ENCODE assay signal across 1 cellular context in the genomic region with DNA sequence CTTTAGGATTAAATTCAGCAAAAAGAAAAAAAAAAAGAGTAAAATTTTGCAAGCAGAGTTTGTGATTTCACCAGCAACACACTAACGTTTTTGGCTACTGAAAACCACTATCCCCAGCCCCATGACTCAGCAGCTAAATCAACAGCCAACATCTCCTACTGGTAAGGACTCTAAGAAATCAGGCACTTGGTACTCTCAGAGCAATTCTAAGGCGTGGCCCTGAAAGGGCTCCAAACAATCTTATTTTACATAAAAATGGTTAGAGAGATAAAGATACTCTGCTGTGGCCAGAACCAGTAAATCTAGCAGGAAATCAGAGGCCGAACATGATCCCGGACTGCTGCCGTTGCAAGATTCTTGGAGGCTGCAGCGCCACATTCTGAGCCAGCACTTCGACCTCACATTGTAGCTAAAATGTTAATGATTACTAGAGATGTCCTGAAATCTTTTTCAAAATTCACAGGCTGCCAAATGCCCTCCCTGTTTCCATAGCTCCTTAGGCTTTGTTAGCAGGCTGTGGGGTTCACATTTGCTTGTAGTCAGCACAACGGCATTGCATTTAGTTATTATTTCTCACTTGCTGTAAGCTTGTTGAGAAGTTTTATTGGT.
A peak's percentile ranks its signal among the peaks of the same experiment; 100 is the strongest.
TF ChIP-seq lines count a peak whose summit lies in the region.

No MANE protein-coding gene starts in this region.

TF ChIP-seq in HepG2, 621 proteins besides CTCF, POLR2A, EP300 and RAD21 (continued from another document and continues in another):
- TF ChIP-seq, protein P1, sequence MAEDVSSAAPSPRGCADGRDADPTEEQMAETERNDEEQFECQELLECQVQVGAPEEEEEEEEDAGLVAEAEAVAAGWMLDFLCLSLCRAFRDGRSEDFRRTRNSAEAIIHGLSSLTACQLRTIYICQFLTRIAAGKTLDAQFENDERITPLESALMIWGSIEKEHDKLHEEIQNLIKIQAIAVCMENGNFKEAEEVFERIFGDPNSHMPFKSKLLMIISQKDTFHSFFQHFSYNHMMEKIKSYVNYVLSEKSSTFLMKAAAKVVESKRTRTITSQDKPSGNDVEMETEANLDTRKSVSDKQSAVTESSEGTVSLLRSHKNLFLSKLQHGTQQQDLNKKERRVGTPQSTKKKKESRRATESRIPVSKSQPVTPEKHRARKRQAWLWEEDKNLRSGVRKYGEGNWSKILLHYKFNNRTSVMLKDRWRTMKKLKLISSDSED (CRISPR knock-in tag; IDR thresholded peaks at IDR 0.05) = no peak
- TF ChIP-seq, protein P2, sequence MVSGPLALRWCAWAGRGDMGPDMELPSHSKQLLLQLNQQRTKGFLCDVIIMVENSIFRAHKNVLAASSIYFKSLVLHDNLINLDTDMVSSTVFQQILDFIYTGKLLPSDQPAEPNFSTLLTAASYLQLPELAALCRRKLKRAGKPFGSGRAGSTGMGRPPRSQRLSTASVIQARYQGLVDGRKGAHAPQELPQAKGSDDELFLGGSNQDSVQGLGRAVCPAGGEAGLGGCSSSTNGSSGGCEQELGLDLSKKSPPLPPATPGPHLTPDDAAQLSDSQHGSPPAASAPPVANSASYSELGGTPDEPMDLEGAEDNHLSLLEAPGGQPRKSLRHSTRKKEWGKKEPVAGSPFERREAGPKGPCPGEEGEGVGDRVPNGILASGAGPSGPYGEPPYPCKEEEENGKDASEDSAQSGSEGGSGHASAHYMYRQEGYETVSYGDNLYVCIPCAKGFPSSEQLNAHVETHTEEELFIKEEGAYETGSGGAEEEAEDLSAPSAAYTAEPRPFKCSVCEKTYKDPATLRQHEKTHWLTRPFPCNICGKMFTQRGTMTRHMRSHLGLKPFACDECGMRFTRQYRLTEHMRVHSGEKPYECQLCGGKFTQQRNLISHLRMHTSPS (CRISPR knock-in tag; IDR thresholded peaks at IDR 0.05; ENCODE audit: low read depth) = no peak
- peak; percentile 46; the same call in 1 of the 2 replicates for TF ChIP-seq GATAD2A (CRISPR knock-in tag; IDR thresholded peaks at IDR 0.05)
- TF ChIP-seq ZNF263 (CRISPR knock-in tag; IDR thresholded peaks at IDR 0.05) = no peak
- no peak for TF ChIP-seq ZNF446 (CRISPR knock-in tag; IDR thresholded peaks at IDR 0.05)
- no peak; the same call in 1 of the 2 replicates for TF ChIP-seq NR2C2 (CRISPR knock-in tag; IDR thresholded peaks at IDR 0.05; ENCODE audit: borderline replicate concordance)
- no peak for TF ChIP-seq ZNF781 (CRISPR knock-in tag; IDR thresholded peaks at IDR 0.05; ENCODE audit: borderline replicate concordance, not compliant biosample characterization)
- TF ChIP-seq SRY (CRISPR knock-in tag; IDR thresholded peaks at IDR 0.05) = no peak
- no peak for TF ChIP-seq RXRB (CRISPR knock-in tag; IDR thresholded peaks at IDR 0.05; ENCODE audit: borderline replicate concordance)
- TF ChIP-seq HDAC1 (CRISPR knock-in tag; IDR thresholded peaks at IDR 0.05) = peak; percentile 1; the same call in 1 of the 2 replicates
- no peak for TF ChIP-seq ZMYM3 (CRISPR knock-in tag; IDR thresholded peaks at IDR 0.05)
- TF ChIP-seq, protein P3, sequence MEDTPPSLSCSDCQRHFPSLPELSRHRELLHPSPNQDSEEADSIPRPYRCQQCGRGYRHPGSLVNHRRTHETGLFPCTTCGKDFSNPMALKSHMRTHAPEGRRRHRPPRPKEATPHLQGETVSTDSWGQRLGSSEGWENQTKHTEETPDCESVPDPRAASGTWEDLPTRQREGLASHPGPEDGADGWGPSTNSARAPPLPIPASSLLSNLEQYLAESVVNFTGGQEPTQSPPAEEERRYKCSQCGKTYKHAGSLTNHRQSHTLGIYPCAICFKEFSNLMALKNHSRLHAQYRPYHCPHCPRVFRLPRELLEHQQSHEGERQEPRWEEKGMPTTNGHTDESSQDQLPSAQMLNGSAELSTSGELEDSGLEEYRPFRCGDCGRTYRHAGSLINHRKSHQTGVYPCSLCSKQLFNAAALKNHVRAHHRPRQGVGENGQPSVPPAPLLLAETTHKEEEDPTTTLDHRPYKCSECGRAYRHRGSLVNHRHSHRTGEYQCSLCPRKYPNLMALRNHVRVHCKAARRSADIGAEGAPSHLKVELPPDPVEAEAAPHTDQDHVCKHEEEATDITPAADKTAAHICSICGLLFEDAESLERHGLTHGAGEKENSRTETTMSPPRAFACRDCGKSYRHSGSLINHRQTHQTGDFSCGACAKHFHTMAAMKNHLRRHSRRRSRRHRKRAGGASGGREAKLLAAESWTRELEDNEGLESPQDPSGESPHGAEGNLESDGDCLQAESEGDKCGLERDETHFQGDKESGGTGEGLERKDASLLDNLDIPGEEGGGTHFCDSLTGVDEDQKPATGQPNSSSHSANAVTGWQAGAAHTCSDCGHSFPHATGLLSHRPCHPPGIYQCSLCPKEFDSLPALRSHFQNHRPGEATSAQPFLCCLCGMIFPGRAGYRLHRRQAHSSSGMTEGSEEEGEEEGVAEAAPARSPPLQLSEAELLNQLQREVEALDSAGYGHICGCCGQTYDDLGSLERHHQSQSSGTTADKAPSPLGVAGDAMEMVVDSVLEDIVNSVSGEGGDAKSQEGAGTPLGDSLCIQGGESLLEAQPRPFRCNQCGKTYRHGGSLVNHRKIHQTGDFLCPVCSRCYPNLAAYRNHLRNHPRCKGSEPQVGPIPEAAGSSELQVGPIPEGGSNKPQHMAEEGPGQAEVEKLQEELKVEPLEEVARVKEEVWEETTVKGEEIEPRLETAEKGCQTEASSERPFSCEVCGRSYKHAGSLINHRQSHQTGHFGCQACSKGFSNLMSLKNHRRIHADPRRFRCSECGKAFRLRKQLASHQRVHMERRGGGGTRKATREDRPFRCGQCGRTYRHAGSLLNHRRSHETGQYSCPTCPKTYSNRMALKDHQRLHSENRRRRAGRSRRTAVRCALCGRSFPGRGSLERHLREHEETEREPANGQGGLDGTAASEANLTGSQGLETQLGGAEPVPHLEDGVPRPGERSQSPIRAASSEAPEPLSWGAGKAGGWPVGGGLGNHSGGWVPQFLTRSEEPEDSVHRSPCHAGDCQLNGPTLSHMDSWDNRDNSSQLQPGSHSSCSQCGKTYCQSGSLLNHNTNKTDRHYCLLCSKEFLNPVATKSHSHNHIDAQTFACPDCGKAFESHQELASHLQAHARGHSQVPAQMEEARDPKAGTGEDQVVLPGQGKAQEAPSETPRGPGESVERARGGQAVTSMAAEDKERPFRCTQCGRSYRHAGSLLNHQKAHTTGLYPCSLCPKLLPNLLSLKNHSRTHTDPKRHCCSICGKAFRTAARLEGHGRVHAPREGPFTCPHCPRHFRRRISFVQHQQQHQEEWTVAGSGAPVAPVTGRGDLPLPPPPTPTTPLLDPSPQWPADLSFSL (CRISPR knock-in tag; IDR thresholded peaks at IDR 0.05) = no peak
- TF ChIP-seq TRIM24 (CRISPR knock-in tag; IDR thresholded peaks at IDR 0.05) = no peak
- TF ChIP-seq, protein P4, sequence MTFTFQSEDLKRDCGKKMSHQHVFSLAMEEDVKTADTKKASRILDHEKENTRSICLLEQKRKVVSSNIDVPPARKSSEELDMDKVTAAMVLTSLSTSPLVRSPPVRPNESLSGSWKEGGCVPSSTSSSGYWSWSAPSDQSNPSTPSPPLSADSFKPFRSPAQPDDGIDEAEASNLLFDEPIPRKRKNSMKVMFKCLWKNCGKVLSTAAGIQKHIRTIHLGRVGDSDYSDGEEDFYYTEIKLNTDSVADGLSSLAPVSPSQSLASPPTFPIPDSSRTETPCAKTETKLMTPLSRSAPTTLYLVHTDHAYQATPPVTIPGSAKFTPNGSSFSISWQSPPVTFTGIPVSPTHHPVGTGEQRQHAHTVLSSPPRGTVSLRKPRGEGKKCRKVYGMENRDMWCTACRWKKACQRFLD (CRISPR knock-in tag; IDR thresholded peaks at IDR 0.05; ENCODE audit: borderline replicate concordance) = no peak
- no peak for TF ChIP-seq ZBTB8A (CRISPR knock-in tag; IDR thresholded peaks at IDR 0.05; ENCODE audit: borderline replicate concordance, low read depth)
- no peak for TF ChIP-seq ZBTB20 (CRISPR knock-in tag; IDR thresholded peaks at IDR 0.05; ENCODE audit: borderline replicate concordance, low read depth)
- TF ChIP-seq ZNF777 (CRISPR knock-in tag; IDR thresholded peaks at IDR 0.05) = no peak
- peak; percentile 57 for TF ChIP-seq KDM6A (CRISPR knock-in tag; IDR thresholded peaks at IDR 0.05; ENCODE audit: low read depth)
- no peak for TF ChIP-seq ZNF256 (CRISPR knock-in tag; conservative IDR thresholded peaks at IDR 0.05)
- TF ChIP-seq, protein P5, sequence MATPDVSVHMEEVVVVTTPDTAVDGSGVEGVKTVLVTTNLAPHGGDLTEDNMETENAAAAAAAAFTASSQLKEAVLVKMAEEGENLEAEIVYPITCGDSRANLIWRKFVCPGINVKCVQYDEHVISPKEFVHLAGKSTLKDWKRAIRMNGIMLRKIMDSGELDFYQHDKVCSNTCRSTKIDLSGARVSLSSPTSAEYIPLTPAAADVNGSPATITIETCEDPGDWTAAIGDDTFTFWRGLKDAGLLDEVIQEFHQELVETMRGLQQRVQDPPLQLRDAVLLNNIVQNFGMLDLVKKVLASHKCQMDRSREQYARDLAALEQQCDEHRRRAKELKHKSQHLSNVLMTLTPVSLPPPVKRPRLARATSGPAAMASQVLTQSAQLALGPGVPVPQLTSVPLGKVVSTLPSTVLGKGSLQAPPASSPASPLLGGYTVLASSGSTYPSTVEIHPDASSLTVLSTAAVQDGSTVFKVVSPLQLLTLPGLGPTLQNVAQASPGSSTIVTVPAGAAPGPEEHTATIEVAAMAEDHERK (CRISPR knock-in tag; IDR thresholded peaks at IDR 0.05; ENCODE audit: low read depth) = no peak
- TF ChIP-seq REXO4 (CRISPR knock-in tag; IDR thresholded peaks at IDR 0.05; ENCODE audit: borderline replicate concordance) = no peak
- peak; percentile 54; the same call in 1 of the 2 replicates for TF ChIP-seq ZNF292 (CRISPR knock-in tag; IDR thresholded peaks at IDR 0.05; ENCODE audit: borderline replicate concordance, low read depth)
- no peak for TF ChIP-seq PTBP1 (IDR thresholded peaks at IDR 0.05; ENCODE audit: low read depth, low read length, poor library complexity, severe bottlenecking)
- no peak for TF ChIP-seq ZNF672 (CRISPR knock-in tag; IDR thresholded peaks at IDR 0.05)
- TF ChIP-seq, protein P6, sequence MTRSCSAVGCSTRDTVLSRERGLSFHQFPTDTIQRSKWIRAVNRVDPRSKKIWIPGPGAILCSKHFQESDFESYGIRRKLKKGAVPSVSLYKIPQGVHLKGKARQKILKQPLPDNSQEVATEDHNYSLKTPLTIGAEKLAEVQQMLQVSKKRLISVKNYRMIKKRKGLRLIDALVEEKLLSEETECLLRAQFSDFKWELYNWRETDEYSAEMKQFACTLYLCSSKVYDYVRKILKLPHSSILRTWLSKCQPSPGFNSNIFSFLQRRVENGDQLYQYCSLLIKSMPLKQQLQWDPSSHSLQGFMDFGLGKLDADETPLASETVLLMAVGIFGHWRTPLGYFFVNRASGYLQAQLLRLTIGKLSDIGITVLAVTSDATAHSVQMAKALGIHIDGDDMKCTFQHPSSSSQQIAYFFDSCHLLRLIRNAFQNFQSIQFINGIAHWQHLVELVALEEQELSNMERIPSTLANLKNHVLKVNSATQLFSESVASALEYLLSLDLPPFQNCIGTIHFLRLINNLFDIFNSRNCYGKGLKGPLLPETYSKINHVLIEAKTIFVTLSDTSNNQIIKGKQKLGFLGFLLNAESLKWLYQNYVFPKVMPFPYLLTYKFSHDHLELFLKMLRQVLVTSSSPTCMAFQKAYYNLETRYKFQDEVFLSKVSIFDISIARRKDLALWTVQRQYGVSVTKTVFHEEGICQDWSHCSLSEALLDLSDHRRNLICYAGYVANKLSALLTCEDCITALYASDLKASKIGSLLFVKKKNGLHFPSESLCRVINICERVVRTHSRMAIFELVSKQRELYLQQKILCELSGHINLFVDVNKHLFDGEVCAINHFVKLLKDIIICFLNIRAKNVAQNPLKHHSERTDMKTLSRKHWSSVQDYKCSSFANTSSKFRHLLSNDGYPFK (CRISPR knock-in tag; IDR thresholded peaks at IDR 0.05; ENCODE audit: borderline replicate concordance) = no peak
- TF ChIP-seq ZFP36L1 (CRISPR knock-in tag; IDR thresholded peaks at IDR 0.05) = no peak
- TF ChIP-seq ZNF780A (CRISPR knock-in tag; IDR thresholded peaks at IDR 0.05) = no peak
- TF ChIP-seq MAFF (IDR thresholded peaks at IDR 0.05; ENCODE audit: low read depth, low read length) = peak; percentile 42
- no peak for TF ChIP-seq SIN3B (IDR thresholded peaks at IDR 0.05; ENCODE audit: low read length)
- no peak for TF ChIP-seq SRSF9 (IDR thresholded peaks at IDR 0.05; ENCODE audit: borderline replicate concordance, insufficient read depth, low read depth, low read length, poor library complexity, severe bottlenecking)
- TF ChIP-seq ZNF501 (CRISPR knock-in tag; IDR thresholded peaks at IDR 0.05) = no peak
- TF ChIP-seq ZNF326 (CRISPR knock-in tag; IDR thresholded peaks at IDR 0.05; ENCODE audit: borderline replicate concordance) = no peak
- TF ChIP-seq ZNF850 (CRISPR knock-in tag; conservative IDR thresholded peaks at IDR 0.05) = no peak
- no peak for TF ChIP-seq SRF (IDR thresholded peaks at IDR 0.05; ENCODE audit: low read depth, low read length)
- TF ChIP-seq ZNF430 (CRISPR knock-in tag; IDR thresholded peaks at IDR 0.05) = peak; percentile 14; the same call in 1 of the 2 replicates
- TF ChIP-seq, protein P7, sequence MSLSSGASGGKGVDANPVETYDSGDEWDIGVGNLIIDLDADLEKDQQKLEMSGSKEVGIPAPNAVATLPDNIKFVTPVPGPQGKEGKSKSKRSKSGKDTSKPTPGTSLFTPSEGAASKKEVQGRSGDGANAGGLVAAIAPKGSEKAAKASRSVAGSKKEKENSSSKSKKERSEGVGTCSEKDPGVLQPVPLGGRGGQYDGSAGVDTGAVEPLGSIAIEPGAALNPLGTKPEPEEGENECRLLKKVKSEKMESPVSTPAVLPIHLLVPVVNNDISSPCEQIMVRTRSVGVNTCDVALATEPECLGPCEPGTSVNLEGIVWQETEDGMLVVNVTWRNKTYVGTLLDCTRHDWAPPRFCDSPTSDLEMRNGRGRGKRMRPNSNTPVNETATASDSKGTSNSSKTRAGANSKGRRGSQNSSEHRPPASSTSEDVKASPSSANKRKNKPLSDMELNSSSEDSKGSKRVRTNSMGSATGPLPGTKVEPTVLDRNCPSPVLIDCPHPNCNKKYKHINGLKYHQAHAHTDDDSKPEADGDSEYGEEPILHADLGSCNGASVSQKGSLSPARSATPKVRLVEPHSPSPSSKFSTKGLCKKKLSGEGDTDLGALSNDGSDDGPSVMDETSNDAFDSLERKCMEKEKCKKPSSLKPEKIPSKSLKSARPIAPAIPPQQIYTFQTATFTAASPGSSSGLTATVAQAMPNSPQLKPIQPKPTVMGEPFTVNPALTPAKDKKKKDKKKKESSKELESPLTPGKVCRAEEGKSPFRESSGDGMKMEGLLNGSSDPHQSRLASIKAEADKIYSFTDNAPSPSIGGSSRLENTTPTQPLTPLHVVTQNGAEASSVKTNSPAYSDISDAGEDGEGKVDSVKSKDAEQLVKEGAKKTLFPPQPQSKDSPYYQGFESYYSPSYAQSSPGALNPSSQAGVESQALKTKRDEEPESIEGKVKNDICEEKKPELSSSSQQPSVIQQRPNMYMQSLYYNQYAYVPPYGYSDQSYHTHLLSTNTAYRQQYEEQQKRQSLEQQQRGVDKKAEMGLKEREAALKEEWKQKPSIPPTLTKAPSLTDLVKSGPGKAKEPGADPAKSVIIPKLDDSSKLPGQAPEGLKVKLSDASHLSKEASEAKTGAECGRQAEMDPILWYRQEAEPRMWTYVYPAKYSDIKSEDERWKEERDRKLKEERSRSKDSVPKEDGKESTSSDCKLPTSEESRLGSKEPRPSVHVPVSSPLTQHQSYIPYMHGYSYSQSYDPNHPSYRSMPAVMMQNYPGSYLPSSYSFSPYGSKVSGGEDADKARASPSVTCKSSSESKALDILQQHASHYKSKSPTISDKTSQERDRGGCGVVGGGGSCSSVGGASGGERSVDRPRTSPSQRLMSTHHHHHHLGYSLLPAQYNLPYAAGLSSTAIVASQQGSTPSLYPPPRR (CRISPR knock-in tag; IDR thresholded peaks at IDR 0.05; ENCODE audit: borderline replicate concordance) = no peak
- no peak for TF ChIP-seq TOPORS (CRISPR knock-in tag; IDR thresholded peaks at IDR 0.05)
- no peak for TF ChIP-seq KLF15 (CRISPR knock-in tag; IDR thresholded peaks at IDR 0.05; ENCODE audit: borderline replicate concordance)
- peak; percentile 72 for TF ChIP-seq TAF1 (CRISPR knock-in tag; IDR thresholded peaks at IDR 0.05)
- TF ChIP-seq RBFOX2 (IDR thresholded peaks at IDR 0.05; ENCODE audit: low read depth, low read length) = peak; percentile 68; the same call in 1 of the 2 replicates
- TF ChIP-seq ZBTB21 (CRISPR knock-in tag; IDR thresholded peaks at IDR 0.05) = no peak
